Comparison of ENCODE assay signal across 9 cellular contexts in genomic region chr11:120168108-120168959, GRCh38. TPM values are rescaled to one million over a fixed set of nuclear protein-coding genes. Genes with fewer than 3 reads are reported as not detected.
DNase-seq lines count a peak whose midpoint lies in the region; ATAC-seq, FAIRE-seq and TF ChIP-seq lines count a peak whose summit lies in the region.
"Had no signal": no experiment of that assay in that cellular context is flagged by ENCODE, and none has a peak within 500 bp of the region (broad histone marks: within the 10 kb centered on the region; RNA-seq: fewer than 3 reads in every experiment).

No MANE protein-coding gene starts in this region.

- peaks cover 64% of the 10 kb centered on the region for H3K27me3 Mint-ChIP-seq in activated CD4-positive, alpha-beta T cell treated with anti-CD3 and anti-CD28 coated beads for 36 hours

- H3K4me1 ChIP-seq in breast epithelium (peaks cover 0 to 5% of the 10 kb centered on the region in 2 donors), thymus (ENCODE audit: control insufficient read depth, insufficient read depth, low read length) (no peaks in the 10 kb centered on the region)

- no peak for TF ChIP-seq CTCF in breast epithelium (IDR thresholded peaks at IDR 0.05)
- no peak for TF ChIP-seq CTCF in lower leg skin (IDR thresholded peaks at IDR 0.05)

- H3K9me3 Mint-ChIP-seq in activated CD4-positive, alpha-beta T cell treated with anti-CD3 and anti-CD28 coated beads for 36 hours (ENCODE audit: low read depth) = peaks cover 4% of the 10 kb centered on the region

- peaks cover 4% of the 10 kb centered on the region for H3K4me1 Mint-ChIP-seq in activated CD4-positive, alpha-beta T cell treated with anti-CD3 and anti-CD28 coated beads for 36 hours

- no peaks in the 10 kb centered on the region for H3K36me3 ChIP-seq in breast epithelium
- H3K36me3 ChIP-seq in thymus (ENCODE audit: control insufficient read depth, insufficient read depth) = no peaks in the 10 kb centered on the region

- 29 to 34% methylated on average over 35 of the region's 35 CpGs for WGBS in lower leg skin, 2 donors
- WGBS in thymus = 41% methylated on average over 35 of the region's 35 CpGs

- TF ChIP-seq POLR2A in breast epithelium (IDR thresholded peaks at IDR 0.05) (no peak), lower leg skin (IDR thresholded peaks at IDR 0.05) (no peak)

- no peaks in the 10 kb centered on the region for H3K27me3 ChIP-seq in breast epithelium
- peaks cover 16% of the 10 kb centered on the region for H3K27me3 ChIP-seq in thymus (ENCODE audit: control insufficient read depth, insufficient read depth)

- H3K4me3 ChIP-seq in breast epithelium (peak overlapping the region; percentile 39 to 81 (median 56)), lower leg skin (ENCODE audit: low read depth, poor library complexity, severe bottlenecking) (peak overlapping the region; percentile 30), thymus (ENCODE audit: low read length) (peak overlapping the region; percentile 3)

- peaks cover 2% of the 10 kb centered on the region for H3K36me3 Mint-ChIP-seq in activated CD4-positive, alpha-beta T cell treated with anti-CD3 and anti-CD28 coated beads for 36 hours (ENCODE audit: low read depth)

- intact Hi-C loops in activated CD4-positive, alpha-beta T cell treated with anti-CD3 and anti-CD28 coated beads for 36 hours (cut with DNase I, micrococcal nuclease) = loop anchor here in 1 of 2 experiments (5.0 kb wide), 1 partner anchor 501 kb away; no protein-coding TSS in a partner anchor
- intact Hi-C loops in breast epithelium (cut with DNase I; ENCODE audit: low total_unique reads) = loop anchor here (5.0 kb wide), 1 partner anchor 69 kb away; no protein-coding TSS in a partner anchor
- intact Hi-C loops in lower leg skin (cut with DNase I; ENCODE audit: low total_unique reads) = no loop called here

- POLR2A ChIA-PET in activated CD4-positive, alpha-beta T cell treated with anti-CD3 and anti-CD28 coated beads for 36 hours (lab: Charles Lee) = interaction anchor here (0.6 kb wide), 1 partner anchor 120 kb away, joined by 11 read pairs; no protein-coding TSS in a partner anchor

- no peak for FAIRE-seq in GM19239 (lab: Jason Lieb, UNC)

- no peaks in the 10 kb centered on the region for H3K9me3 ChIP-seq in breast epithelium
- no peaks in the 10 kb centered on the region for H3K9me3 ChIP-seq in thymus (ENCODE audit: control insufficient read depth)

- peak overlapping the region; percentile 40 for H3K4me3 Mint-ChIP-seq in activated CD4-positive, alpha-beta T cell treated with anti-CD3 and anti-CD28 coated beads for 36 hours

- no peak for DNase-seq in activated CD4-positive, alpha-beta T cell treated with anti-CD3 and anti-CD28 coated beads for 36 hours
- no peak for DNase-seq in activated CD4-positive, alpha-beta T cell treated with anti-CD3 and anti-CD28 coated beads, Interleukin-2, amount 50 U/mL, for 48 hours
- DNase-seq in breast epithelium (ENCODE audit: low spot score in 2 of 2) = no peak
- peak in 1 of 2 donors; percentile 86 for DNase-seq in lower leg skin (ENCODE audit: low spot score in 2 of 2)
- DNase-seq in NCI-H526 (lab: John Stamatoyannopoulos, UW) = no peak
- no peak for DNase-seq in GM19239 (ENCODE audit: insufficient read length, low spot score)

- CTCF ChIA-PET in activated CD4-positive, alpha-beta T cell treated with anti-CD3 and anti-CD28 coated beads for 36 hours (lab: Charles Lee) = interaction anchor here (0.5 to 2.2 kb wide), 14 partner anchors 9 to 134 kb away, joined by 3 to 10 read pairs (median 3); no protein-coding TSS in a partner anchor

- H3K27ac ChIP-seq in breast epithelium (peak overlapping the region; percentile 57 to 76), thymus (ENCODE audit: low read depth) (no peak overlapping the region)
- H3K27ac ChIP-seq: C4-2B had no signal

- no peak for ATAC-seq in activated CD4-positive, alpha-beta T cell treated with anti-CD3 and anti-CD28 coated beads for 36 hours
- ATAC-seq in GM19023 (IDR thresholded peaks at IDR 0.05; ENCODE audit: unreplicated experiment) = no peak

- H3K27ac Mint-ChIP-seq in activated CD4-positive, alpha-beta T cell treated with anti-CD3 and anti-CD28 coated beads for 36 hours = no peak overlapping the region

RNA-seq across cellular contexts. Expression of gene TRIM29, which starts 30.4 kb away (rescaled TPM):
- total RNA-seq in activated CD4-positive, alpha-beta T cell treated with anti-CD3 and anti-CD28 coated beads for 36 hours = not detected
- total RNA-seq in breast epithelium (10 to 100 TPM; 10.6 to 58.7 (median 45.9) TPM), lower leg skin (1,000 to 10,000 TPM; 1,092 to 1,522 (median 1,226) TPM)
- polyA plus RNA-seq in thymus = 92.0 TPM

RNA-seq across cellular contexts. Expression of gene OAF, which starts 42.5 kb away (rescaled TPM):
- total RNA-seq in activated CD4-positive, alpha-beta T cell treated with anti-CD3 and anti-CD28 coated beads for 36 hours = 1 to 10 TPM; 1.4 to 1.6 TPM
- total RNA-seq in breast epithelium = 10 to 100 TPM; 19.8 to 35.1 (median 33.3) TPM
- 10 to 100 TPM in 2 of 4 donors, 1 to 10 TPM in 2; 3.0 to 15.4 (median 9.1) TPM for total RNA-seq in lower leg skin
- polyA plus RNA-seq in thymus = 5.3 TPM

Comparison
In these comparisons a context has a peak if more than half of its experiments do, and no peak if none do; other contexts are left out.
1. H3K4me3 ChIP-seq: peak in every context shown above with its lines; median percentile 56 in breast epithelium; 30 in lower leg skin; 3 in thymus.
2. RNA of gene TRIM29, which starts 30.4 kb away (total RNA-seq): 1,092 to 1,522 TPM in lower leg skin; 10.6 to 58.7 TPM in breast epithelium and not detected in activated CD4-positive, alpha-beta T cell treated with anti-CD3 and anti-CD28 coated beads for 36 hours; every median in the first group is over 10 times any median in the second.